Comparison of ENCODE assay signal across 8 cellular contexts in genomic region chr17:51764387-51764971, GRCh38.
A peak's percentile ranks its signal among the peaks of the same experiment; 100 is the strongest.
DNase-seq lines count a peak whose midpoint lies in the region; FAIRE-seq and TF ChIP-seq lines count a peak whose summit lies in the region.

No MANE protein-coding gene starts in this region.

- TF ChIP-seq CTCF in GM12865 (IDR thresholded peaks at IDR 0.05; ENCODE audit: insufficient read depth, low read depth, low read length, missing control alignments) (peak; percentile 88), LNCAP (IDR thresholded peaks at IDR 0.05) (peak; percentile 89)

- FAIRE-seq in H54 (lab: Jason Lieb, UNC) = peak; percentile 96

- H3K4me3 ChIP-seq in GM12865 (ENCODE audit: low read depth, low read length) = no peak overlapping the region

- intact Hi-C loops in posterior cingulate gyrus (cut with DNase I) = loop anchor here (2.0 kb wide), 1 partner anchor 342 kb away; no protein-coding TSS in a partner anchor

- peak; percentile 72 for DNase-seq in GM12865 (ENCODE audit: low read depth)
- DNase-seq in H54 (ENCODE audit: insufficient read length, low spot score) = peak; percentile 65
- peak; percentile 79 for DNase-seq in RKO (ENCODE audit: low spot score)
- peak; percentile 4 for DNase-seq in activated effector memory CD4-positive, alpha-beta T cell treated with Interleukin-2 at 50 U/mL for 16 hours
- DNase-seq in glomerular visceral epithelial cell (ENCODE audit: extremely low spot score) = peak; percentile 41
- peak in 8 of 10 donors; percentile 14 to 89 (median 41) for DNase-seq in posterior cingulate gyrus
- DNase-seq in 8988T = no peak

- no peak for TF ChIP-seq POLR2A in H54 (IDR thresholded peaks at IDR 0.05; ENCODE audit: low read depth, low read length)
